1 cellular context compared by ENCODE assay signal in the genomic region with DNA sequence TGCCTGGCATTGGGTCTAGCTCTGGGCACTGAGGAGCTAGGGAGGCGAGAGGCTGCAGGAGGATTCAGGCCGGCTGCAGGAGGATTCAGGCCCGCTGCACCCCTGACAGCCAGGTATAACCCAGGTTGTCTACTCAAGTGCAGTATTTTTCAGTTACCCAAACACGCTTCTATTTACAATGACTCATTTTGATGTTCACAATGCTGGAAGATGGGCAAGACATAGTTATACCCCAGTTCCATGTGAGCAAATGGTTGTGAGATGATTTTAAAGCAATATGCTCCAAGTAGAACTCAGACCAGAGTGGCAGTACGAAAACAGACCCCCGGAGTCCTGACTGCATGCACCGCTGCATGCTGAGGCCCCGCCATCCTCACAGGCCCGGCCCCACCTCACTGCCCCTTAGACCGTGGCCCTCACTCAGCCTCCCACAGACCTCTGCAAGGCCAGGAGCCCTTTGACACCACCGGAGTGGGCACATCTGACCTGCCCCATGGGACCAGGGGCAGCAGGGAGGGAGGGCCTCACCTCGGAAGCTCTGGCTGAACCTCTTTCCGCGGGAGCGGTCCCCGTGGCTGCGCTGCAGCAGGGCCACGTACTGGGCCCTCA.
TF ChIP-seq lines count a peak whose summit lies in the region.

No MANE protein-coding gene starts in this region.

TF ChIP-seq in SK-N-SH treated with all-trans-retinoic acid at 6 μM for 48 hours, 23 proteins besides CTCF, POLR2A, EP300 and RAD21 (continued from another document):
- TF ChIP-seq ZNF70 (CRISPR knock-in tag; IDR thresholded peaks at IDR 0.05), result no peak
- no peak for TF ChIP-seq SNAI2 (CRISPR knock-in tag; IDR thresholded peaks at IDR 0.05)
